28 cellular contexts compared by ENCODE assay signal in the genomic region with DNA sequence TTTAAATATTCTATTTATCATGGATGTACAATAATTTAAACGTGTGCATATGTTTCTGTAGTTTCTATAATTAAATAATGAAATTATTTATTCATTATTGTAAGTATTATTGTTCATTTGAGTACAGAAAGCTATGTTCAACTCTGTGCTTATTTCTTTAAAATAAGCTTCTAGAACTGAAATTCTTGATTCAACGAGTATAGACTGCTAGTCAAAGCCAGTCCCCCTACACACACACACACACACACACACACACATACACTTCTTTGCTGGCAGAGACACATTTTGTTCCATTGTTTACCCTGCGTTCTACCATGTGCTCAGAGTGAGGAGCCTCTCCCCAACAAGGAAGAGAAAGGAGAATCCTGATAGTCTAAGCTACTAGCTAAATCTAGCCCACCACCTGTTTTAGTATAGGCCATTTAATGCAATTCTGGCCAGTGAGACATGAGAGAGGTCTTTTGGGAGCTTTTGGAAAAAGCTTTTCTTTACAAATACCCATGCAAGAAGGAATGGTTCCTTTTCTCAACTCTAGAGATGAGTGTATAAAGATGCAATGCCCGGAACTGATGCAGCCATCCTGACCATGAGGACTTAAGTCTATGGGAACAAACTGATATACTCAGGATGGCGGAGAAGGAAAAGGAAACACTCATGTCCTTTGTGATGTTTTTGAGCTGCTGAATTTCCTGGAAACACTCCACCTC.
"Had no signal": no experiment of that assay in that cellular context is flagged by ENCODE, and none has a peak within 500 bp of the region (broad histone marks: within the 10 kb centered on the region; RNA-seq: fewer than 3 reads in every experiment).

No MANE protein-coding gene starts in this region.

- H3K4me3 ChIP-seq: Peyer's patch had no signal

- H3K27ac ChIP-seq: brain microvascular endothelial cell, Peyer's patch, WERI-Rb-1 had no signal

- DNase-seq: activated CD4-positive, alpha-beta memory T cell treated with anti-CD3 and anti-CD28 coated beads, Interleukin-2, amount 10 ng/mL, durations not matched to agents 7 days and 5 days; activated CD4-positive, alpha-beta T cell treated with anti-CD3 and anti-CD28 coated beads for 1 hour; activated CD4-positive, alpha-beta T cell treated with anti-CD3 and anti-CD28 coated beads for 48 hours; activated CD4-positive, CD25-positive, alpha-beta regulatory T cell; activated CD8-positive, alpha-beta memory T cell treated with anti-CD3 and anti-CD28 coated beads for 24 hours; activated CD8-positive, alpha-beta memory T cell treated with anti-CD3 and anti-CD28 coated beads, Interleukin-2, amount 10 ng/mL, durations not matched to agents 7 days and 5 days; activated CD8-positive, alpha-beta memory T cell treated with anti-CD3 and anti-CD28 coated beads, Interleukin-2, amount 50 U/mL, for 48 hours; activated effector memory CD4-positive, alpha-beta T cell treated with Interleukin-2 at 50 U/mL for 16 hours; activated naive CD4-positive, alpha-beta T cell treated with anti-CD3 and anti-CD28 coated beads, Interleukin-2, amount 10 ng/mL, durations not matched to agents 7 days and 5 days; activated T-cell treated with anti-CD3 and anti-CD28 coated beads, Interleukin-2, amount 50 U/mL, for 48 hours; amniotic stem cell; aorta; brain microvascular endothelial cell; central memory CD4-positive, alpha-beta T cell; NCI-H1417 treated with DMSO at 0.1 percent for 48 hours; NCI-H187 treated with DMSO at 0.1 percent for 48 hours; NCI-H510A; NCI-H526; NCI-H748 treated with DMSO at 0.1 percent for 48 hours; NK-92 treated with Interleukin-12 subunit alpha and Interleukin-12 subunit beta, amount 100 ng/mL, for 24 hours; PC-3; Peyer's patch; RPMI8226; SIG-M5; SW 1271; T1000; WERI-Rb-1 had no signal

- FAIRE-seq: colon had no signal

- H3K36me3 ChIP-seq: brain microvascular endothelial cell, Peyer's patch, WERI-Rb-1 had no signal

- ATAC-seq: activated CD8-positive, alpha-beta memory T cell treated with anti-CD3 and anti-CD28 coated beads, Interleukin-2, amount 10 ng/mL, durations not matched to agents 7 days and 5 days; PC-3 had no signal

- H3K4me1 ChIP-seq: Peyer's patch had no signal

- H3K27me3 ChIP-seq: brain microvascular endothelial cell, Peyer's patch had no signal

- H3K9me3 ChIP-seq: Peyer's patch had no signal
